ENCODE assay signal across 1 cellular context in genomic region chr12:104462931-104463339, GRCh38.
A peak's percentile ranks its signal among the peaks of the same experiment; 100 is the strongest.
TF ChIP-seq lines count a peak whose summit lies in the region.

No MANE protein-coding gene starts in this region.

TF ChIP-seq in GM12878, 131 proteins besides CTCF, POLR2A, EP300 and RAD21 (continued from another document and continues in another):
- peak; percentile 69 for TF ChIP-seq ZNF687 (IDR thresholded peaks at IDR 0.05)
- no peak for TF ChIP-seq POLR2AphosphoS2 (IDR thresholded peaks at IDR 0.05; ENCODE audit: low read depth, low read length)
- no peak for TF ChIP-seq TCF12 (IDR thresholded peaks at IDR 0.05; ENCODE audit: low read depth, low read length)
- TF ChIP-seq ELK1 (IDR thresholded peaks at IDR 0.05; ENCODE audit: low read depth, low read length) = no peak
- no peak for TF ChIP-seq TCF3 (IDR thresholded peaks at IDR 0.05; ENCODE audit: borderline replicate concordance, insufficient read depth, low read depth, low read length)
- peak; percentile 43; the same call in 1 of the 2 replicates for TF ChIP-seq CBFB (IDR thresholded peaks at IDR 0.05; ENCODE audit: low read depth)
- TF ChIP-seq YBX1 (IDR thresholded peaks at IDR 0.05) = no peak
- no peak for TF ChIP-seq RFX5 (IDR thresholded peaks at IDR 0.05; ENCODE audit: low read depth, low read length)
- TF ChIP-seq KLF5 (IDR thresholded peaks at IDR 0.05; ENCODE audit: partially characterized antibody) = no peak
- TF ChIP-seq CREM (IDR thresholded peaks at IDR 0.05; ENCODE audit: low read depth) = peak; percentile 79
- TF ChIP-seq RBBP5 (conservative IDR thresholded peaks at IDR 0.05) = no peak
- TF ChIP-seq, protein P1, sequence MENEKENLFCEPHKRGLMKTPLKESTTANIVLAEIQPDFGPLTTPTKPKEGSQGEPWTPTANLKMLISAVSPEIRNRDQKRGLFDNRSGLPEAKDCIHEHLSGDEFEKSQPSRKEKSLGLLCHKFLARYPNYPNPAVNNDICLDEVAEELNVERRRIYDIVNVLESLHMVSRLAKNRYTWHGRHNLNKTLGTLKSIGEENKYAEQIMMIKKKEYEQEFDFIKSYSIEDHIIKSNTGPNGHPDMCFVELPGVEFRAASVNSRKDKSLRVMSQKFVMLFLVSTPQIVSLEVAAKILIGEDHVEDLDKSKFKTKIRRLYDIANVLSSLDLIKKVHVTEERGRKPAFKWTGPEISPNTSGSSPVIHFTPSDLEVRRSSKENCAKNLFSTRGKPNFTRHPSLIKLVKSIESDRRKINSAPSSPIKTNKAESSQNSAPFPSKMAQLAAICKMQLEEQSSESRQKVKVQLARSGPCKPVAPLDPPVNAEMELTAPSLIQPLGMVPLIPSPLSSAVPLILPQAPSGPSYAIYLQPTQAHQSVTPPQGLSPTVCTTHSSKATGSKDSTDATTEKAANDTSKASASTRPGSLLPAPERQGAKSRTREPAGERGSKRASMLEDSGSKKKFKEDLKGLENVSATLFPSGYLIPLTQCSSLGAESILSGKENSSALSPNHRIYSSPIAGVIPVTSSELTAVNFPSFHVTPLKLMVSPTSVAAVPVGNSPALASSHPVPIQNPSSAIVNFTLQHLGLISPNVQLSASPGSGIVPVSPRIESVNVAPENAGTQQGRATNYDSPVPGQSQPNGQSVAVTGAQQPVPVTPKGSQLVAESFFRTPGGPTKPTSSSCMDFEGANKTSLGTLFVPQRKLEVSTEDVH (IDR thresholded peaks at IDR 0.05; ENCODE audit: low read depth, partially characterized antibody) = no peak
- peak; percentile 65 for TF ChIP-seq PKNOX1 (IDR thresholded peaks at IDR 0.05)
- no peak for TF ChIP-seq RCOR1 (conservative IDR thresholded peaks at IDR 0.05; ENCODE audit: low read depth, low read length)
- TF ChIP-seq LARP7 (IDR thresholded peaks at IDR 0.05) = no peak
- TF ChIP-seq, protein P2, sequence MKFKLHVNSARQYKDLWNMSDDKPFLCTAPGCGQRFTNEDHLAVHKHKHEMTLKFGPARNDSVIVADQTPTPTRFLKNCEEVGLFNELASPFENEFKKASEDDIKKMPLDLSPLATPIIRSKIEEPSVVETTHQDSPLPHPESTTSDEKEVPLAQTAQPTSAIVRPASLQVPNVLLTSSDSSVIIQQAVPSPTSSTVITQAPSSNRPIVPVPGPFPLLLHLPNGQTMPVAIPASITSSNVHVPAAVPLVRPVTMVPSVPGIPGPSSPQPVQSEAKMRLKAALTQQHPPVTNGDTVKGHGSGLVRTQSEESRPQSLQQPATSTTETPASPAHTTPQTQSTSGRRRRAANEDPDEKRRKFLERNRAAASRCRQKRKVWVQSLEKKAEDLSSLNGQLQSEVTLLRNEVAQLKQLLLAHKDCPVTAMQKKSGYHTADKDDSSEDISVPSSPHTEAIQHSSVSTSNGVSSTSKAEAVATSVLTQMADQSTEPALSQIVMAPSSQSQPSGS (IDR thresholded peaks at IDR 0.05; ENCODE audit: low read length) = peak; percentile 64
- TF ChIP-seq FOXM1 (IDR thresholded peaks at IDR 0.05; ENCODE audit: low read depth, low read length) = peak; percentile 83
- TF ChIP-seq, protein P3, sequence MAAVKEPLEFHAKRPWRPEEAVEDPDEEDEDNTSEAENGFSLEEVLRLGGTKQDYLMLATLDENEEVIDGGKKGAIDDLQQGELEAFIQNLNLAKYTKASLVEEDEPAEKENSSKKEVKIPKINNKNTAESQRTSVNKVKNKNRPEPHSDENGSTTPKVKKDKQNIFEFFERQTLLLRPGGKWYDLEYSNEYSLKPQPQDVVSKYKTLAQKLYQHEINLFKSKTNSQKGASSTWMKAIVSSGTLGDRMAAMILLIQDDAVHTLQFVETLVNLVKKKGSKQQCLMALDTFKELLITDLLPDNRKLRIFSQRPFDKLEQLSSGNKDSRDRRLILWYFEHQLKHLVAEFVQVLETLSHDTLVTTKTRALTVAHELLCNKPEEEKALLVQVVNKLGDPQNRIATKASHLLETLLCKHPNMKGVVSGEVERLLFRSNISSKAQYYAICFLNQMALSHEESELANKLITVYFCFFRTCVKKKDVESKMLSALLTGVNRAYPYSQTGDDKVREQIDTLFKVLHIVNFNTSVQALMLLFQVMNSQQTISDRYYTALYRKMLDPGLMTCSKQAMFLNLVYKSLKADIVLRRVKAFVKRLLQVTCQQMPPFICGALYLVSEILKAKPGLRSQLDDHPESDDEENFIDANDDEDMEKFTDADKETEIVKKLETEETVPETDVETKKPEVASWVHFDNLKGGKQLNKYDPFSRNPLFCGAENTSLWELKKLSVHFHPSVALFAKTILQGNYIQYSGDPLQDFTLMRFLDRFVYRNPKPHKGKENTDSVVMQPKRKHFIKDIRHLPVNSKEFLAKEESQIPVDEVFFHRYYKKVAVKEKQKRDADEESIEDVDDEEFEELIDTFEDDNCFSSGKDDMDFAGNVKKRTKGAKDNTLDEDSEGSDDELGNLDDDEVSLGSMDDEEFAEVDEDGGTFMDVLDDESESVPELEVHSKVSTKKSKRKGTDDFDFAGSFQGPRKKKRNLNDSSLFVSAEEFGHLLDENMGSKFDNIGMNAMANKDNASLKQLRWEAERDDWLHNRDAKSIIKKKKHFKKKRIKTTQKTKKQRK (IDR thresholded peaks at IDR 0.05; ENCODE audit: low read depth, low read length) = no peak
- TF ChIP-seq IKZF1 (conservative IDR thresholded peaks at IDR 0.05) = peak; percentile 87
- no peak for TF ChIP-seq ZBED1 (IDR thresholded peaks at IDR 0.05; ENCODE audit: borderline replicate concordance)
- peak; percentile 40; the same call in 1 of the 2 replicates for TF ChIP-seq TCF7 (IDR thresholded peaks at IDR 0.05; ENCODE audit: borderline replicate concordance)
- no peak; a peak in 1 of 3 replicates for TF ChIP-seq EGR1 (IDR thresholded peaks at IDR 0.05; ENCODE audit: borderline replicate concordance in 1 of 2, low read depth in 2 of 2, low read length in 2 of 2)
- TF ChIP-seq ASH2L (IDR thresholded peaks at IDR 0.05; ENCODE audit: borderline replicate concordance, low read depth) = no peak
- TF ChIP-seq, protein P4, sequence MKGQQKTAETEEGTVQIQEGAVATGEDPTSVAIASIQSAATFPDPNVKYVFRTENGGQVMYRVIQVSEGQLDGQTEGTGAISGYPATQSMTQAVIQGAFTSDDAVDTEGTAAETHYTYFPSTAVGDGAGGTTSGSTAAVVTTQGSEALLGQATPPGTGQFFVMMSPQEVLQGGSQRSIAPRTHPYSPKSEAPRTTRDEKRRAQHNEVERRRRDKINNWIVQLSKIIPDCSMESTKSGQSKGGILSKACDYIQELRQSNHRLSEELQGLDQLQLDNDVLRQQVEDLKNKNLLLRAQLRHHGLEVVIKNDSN (IDR thresholded peaks at IDR 0.05; ENCODE audit: borderline replicate concordance, extremely low read length, insufficient read depth, low read depth, low read length) = no peak
- peak; percentile 87 for TF ChIP-seq ZBTB40 (IDR thresholded peaks at IDR 0.05; ENCODE audit: borderline replicate concordance)
- peak; percentile 75 for TF ChIP-seq SKIL (IDR thresholded peaks at IDR 0.05; ENCODE audit: low read depth, poor library complexity, severe bottlenecking)
- TF ChIP-seq CEBPB (IDR thresholded peaks at IDR 0.05; ENCODE audit: borderline replicate concordance in 1 of 2, low read depth in 2 of 2, low read length in 2 of 2) = no peak
- TF ChIP-seq SPI1 (IDR thresholded peaks at IDR 0.05; ENCODE audit: borderline replicate concordance, insufficient read depth, low read depth, low read length) = peak; percentile 94
- TF ChIP-seq, protein P5, sequence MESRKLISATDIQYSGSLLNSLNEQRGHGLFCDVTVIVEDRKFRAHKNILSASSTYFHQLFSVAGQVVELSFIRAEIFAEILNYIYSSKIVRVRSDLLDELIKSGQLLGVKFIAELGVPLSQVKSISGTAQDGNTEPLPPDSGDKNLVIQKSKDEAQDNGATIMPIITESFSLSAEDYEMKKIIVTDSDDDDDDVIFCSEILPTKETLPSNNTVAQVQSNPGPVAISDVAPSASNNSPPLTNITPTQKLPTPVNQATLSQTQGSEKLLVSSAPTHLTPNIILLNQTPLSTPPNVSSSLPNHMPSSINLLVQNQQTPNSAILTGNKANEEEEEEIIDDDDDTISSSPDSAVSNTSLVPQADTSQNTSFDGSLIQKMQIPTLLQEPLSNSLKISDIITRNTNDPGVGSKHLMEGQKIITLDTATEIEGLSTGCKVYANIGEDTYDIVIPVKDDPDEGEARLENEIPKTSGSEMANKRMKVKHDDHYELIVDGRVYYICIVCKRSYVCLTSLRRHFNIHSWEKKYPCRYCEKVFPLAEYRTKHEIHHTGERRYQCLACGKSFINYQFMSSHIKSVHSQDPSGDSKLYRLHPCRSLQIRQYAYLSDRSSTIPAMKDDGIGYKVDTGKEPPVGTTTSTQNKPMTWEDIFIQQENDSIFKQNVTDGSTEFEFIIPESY (IDR thresholded peaks at IDR 0.05) = no peak
- TF ChIP-seq CHD2 (IDR thresholded peaks at IDR 0.05; ENCODE audit: borderline replicate concordance, low read depth, low read length) = no peak
- TF ChIP-seq NRF1 (conservative IDR thresholded peaks at IDR 0.05; ENCODE audit: low read depth, low read length) = no peak
